In genomic region chr3:183654727-183655126, GRCh38 we compare ENCODE assay signal across 1 cellular context.
TF ChIP-seq lines count a peak whose summit lies in the region.

No MANE protein-coding gene starts in this region.

TF ChIP-seq in K562, 482 proteins besides CTCF, POLR2A, EP300 and RAD21:
- TF ChIP-seq CEBPB (tag; IDR thresholded peaks at IDR 0.05) (peak; percentile 43; the same call in 1 of the 2 replicates), CEBPG (CRISPR knock-in tag; IDR thresholded peaks at IDR 0.05) (no peak), CEBPG (tag; conservative IDR thresholded peaks at IDR 0.05 in 1 of 2, IDR thresholded peaks at IDR 0.05 in 1 of 2) (peak; percentile 51 to 83; a peak in 3 of 4 replicates), TRIM24 (IDR thresholded peaks at IDR 0.05) (0 out of 4 replicates have a peak, but pooled peaks of 1 of the 2 experiments have one; percentile 14), CREB5 (CRISPR knock-in tag; IDR thresholded peaks at IDR 0.05) (no peak)
- TF ChIP-seq, protein P1, sequence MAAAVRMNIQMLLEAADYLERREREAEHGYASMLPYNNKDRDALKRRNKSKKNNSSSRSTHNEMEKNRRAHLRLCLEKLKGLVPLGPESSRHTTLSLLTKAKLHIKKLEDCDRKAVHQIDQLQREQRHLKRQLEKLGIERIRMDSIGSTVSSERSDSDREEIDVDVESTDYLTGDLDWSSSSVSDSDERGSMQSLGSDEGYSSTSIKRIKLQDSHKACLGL (CRISPR knock-in tag; IDR thresholded peaks at IDR 0.05; ENCODE audit: borderline replicate concordance, poor library complexity, severe bottlenecking) = no peak
- TF ChIP-seq, protein P2, sequence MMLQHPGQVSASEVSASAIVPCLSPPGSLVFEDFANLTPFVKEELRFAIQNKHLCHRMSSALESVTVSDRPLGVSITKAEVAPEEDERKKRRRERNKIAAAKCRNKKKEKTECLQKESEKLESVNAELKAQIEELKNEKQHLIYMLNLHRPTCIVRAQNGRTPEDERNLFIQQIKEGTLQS (IDR thresholded peaks at IDR 0.05) = peak; percentile 41
- TF ChIP-seq, protein P2 (CRISPR knock-in tag; conservative IDR thresholded peaks at IDR 0.05) = no peak
